Comparison of ENCODE assay signal across 1 cellular context in the genomic region with DNA sequence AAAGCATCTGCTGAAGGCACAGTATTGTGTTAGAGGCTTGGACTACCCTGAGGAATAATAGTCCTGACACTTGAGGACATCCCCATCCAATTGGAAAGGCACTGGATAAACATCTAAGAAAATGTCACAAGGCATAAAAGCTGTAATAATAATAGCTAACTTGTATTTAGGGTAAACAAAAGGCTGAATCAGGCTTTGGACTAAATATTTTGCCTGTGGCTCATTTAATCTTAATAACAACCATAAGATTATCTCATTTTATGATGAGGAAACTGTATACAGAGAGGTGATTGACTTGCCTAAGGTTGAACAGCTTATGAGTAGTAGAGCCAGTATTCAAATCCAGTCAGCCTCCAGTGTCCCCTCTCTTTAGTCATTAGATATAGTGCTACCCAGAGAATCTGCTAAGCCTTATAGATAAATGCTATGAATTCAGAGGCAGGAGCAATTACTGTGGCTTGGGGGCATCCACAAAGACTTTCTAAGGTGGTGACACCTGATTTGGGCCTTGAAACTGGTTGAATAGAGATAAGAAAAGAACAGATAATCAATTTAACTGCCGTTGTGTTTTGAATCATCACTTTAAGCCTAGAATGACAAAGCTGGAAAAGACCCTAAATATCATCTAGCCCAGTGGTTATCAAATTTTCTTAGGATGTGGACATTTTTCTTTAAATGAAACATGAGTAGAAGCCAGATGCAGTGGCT.
A peak's percentile ranks its signal among the peaks of the same experiment; 100 is the strongest.
TF ChIP-seq lines count a peak whose summit lies in the region.

No MANE protein-coding gene starts in this region.

TF ChIP-seq in IMR-90, 13 proteins besides CTCF, POLR2A, EP300 and RAD21:
- TF ChIP-seq RFX5 (IDR thresholded peaks at IDR 0.05; ENCODE audit: low read depth, low read length): no peak
- peak; percentile 23; the same call in 1 of the 2 replicates for TF ChIP-seq FOS (IDR thresholded peaks at IDR 0.05; ENCODE audit: low read depth, low read length)
